1 cellular context compared by ENCODE assay signal in the genomic region with DNA sequence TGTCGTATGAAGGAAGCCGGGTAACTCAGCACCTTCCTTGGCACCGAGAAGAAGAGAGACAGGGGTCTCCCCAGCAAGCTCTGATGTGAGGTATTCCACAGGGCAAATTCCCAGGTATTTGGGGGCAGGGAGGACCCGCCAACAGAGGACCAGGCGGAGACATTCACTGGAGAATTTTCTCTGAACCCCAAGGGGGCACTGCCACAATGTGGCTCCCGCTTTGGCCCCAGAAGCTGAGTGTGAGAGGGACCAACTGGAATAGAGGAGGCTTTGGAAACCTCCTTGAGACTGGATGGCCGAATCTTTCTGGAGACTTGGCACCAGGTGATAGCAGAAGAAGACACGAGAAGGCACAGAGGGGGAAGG.
TF ChIP-seq lines count a peak whose summit lies in the region.

No MANE protein-coding gene starts in this region.

TF ChIP-seq in WTC11, 78 proteins besides CTCF, POLR2A, EP300 and RAD21 (continued from another document):
- TF ChIP-seq, protein P1, sequence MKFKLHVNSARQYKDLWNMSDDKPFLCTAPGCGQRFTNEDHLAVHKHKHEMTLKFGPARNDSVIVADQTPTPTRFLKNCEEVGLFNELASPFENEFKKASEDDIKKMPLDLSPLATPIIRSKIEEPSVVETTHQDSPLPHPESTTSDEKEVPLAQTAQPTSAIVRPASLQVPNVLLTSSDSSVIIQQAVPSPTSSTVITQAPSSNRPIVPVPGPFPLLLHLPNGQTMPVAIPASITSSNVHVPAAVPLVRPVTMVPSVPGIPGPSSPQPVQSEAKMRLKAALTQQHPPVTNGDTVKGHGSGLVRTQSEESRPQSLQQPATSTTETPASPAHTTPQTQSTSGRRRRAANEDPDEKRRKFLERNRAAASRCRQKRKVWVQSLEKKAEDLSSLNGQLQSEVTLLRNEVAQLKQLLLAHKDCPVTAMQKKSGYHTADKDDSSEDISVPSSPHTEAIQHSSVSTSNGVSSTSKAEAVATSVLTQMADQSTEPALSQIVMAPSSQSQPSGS (CRISPR knock-in tag; IDR thresholded peaks at IDR 0.05; ENCODE audit: borderline replicate concordance, low read depth) = no peak
